In the genomic region with DNA sequence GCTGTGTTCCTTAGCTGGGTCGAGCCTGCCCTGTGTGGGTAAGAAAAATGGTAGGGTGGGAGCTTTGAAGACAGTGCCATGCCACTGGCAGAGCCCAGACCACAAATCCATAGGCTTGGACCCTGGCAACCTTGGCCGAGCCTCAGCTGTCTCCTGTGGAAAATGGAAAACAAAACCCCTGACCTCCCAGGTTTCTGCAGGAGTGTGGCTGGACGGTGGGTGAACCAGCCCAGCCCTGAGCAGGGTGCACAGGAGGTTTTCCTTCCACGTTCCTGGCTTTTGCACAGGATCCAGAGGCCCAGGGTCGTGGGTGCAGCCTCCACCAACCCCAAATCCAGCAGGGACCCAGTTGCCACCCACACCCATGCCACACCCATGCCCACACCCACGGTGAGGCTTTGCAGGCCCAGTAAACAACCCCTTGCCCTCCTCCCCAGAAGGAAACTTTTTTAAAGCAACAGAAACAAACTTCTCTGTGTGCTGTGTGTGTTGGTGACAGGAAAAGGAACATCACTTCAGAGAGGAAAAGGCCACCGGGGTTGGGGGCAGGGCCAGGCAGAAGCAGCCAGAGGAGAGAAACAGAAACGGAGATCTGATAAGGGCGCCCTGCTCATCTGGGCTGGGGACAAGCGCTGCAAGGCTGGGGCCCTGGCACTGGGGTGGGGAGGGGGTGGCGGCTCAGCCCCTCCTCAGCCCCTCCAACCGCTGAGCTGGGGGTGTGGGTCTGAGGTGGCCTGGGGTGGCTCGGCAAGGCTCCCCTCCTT, we compare ENCODE assay signal across 1 cellular context.
TF ChIP-seq lines count a peak whose summit lies in the region.

No MANE protein-coding gene starts in this region.

TF ChIP-seq in K562, 482 proteins besides CTCF, POLR2A, EP300 and RAD21 (continued from another document and continues in another):
- TF ChIP-seq, protein P1, sequence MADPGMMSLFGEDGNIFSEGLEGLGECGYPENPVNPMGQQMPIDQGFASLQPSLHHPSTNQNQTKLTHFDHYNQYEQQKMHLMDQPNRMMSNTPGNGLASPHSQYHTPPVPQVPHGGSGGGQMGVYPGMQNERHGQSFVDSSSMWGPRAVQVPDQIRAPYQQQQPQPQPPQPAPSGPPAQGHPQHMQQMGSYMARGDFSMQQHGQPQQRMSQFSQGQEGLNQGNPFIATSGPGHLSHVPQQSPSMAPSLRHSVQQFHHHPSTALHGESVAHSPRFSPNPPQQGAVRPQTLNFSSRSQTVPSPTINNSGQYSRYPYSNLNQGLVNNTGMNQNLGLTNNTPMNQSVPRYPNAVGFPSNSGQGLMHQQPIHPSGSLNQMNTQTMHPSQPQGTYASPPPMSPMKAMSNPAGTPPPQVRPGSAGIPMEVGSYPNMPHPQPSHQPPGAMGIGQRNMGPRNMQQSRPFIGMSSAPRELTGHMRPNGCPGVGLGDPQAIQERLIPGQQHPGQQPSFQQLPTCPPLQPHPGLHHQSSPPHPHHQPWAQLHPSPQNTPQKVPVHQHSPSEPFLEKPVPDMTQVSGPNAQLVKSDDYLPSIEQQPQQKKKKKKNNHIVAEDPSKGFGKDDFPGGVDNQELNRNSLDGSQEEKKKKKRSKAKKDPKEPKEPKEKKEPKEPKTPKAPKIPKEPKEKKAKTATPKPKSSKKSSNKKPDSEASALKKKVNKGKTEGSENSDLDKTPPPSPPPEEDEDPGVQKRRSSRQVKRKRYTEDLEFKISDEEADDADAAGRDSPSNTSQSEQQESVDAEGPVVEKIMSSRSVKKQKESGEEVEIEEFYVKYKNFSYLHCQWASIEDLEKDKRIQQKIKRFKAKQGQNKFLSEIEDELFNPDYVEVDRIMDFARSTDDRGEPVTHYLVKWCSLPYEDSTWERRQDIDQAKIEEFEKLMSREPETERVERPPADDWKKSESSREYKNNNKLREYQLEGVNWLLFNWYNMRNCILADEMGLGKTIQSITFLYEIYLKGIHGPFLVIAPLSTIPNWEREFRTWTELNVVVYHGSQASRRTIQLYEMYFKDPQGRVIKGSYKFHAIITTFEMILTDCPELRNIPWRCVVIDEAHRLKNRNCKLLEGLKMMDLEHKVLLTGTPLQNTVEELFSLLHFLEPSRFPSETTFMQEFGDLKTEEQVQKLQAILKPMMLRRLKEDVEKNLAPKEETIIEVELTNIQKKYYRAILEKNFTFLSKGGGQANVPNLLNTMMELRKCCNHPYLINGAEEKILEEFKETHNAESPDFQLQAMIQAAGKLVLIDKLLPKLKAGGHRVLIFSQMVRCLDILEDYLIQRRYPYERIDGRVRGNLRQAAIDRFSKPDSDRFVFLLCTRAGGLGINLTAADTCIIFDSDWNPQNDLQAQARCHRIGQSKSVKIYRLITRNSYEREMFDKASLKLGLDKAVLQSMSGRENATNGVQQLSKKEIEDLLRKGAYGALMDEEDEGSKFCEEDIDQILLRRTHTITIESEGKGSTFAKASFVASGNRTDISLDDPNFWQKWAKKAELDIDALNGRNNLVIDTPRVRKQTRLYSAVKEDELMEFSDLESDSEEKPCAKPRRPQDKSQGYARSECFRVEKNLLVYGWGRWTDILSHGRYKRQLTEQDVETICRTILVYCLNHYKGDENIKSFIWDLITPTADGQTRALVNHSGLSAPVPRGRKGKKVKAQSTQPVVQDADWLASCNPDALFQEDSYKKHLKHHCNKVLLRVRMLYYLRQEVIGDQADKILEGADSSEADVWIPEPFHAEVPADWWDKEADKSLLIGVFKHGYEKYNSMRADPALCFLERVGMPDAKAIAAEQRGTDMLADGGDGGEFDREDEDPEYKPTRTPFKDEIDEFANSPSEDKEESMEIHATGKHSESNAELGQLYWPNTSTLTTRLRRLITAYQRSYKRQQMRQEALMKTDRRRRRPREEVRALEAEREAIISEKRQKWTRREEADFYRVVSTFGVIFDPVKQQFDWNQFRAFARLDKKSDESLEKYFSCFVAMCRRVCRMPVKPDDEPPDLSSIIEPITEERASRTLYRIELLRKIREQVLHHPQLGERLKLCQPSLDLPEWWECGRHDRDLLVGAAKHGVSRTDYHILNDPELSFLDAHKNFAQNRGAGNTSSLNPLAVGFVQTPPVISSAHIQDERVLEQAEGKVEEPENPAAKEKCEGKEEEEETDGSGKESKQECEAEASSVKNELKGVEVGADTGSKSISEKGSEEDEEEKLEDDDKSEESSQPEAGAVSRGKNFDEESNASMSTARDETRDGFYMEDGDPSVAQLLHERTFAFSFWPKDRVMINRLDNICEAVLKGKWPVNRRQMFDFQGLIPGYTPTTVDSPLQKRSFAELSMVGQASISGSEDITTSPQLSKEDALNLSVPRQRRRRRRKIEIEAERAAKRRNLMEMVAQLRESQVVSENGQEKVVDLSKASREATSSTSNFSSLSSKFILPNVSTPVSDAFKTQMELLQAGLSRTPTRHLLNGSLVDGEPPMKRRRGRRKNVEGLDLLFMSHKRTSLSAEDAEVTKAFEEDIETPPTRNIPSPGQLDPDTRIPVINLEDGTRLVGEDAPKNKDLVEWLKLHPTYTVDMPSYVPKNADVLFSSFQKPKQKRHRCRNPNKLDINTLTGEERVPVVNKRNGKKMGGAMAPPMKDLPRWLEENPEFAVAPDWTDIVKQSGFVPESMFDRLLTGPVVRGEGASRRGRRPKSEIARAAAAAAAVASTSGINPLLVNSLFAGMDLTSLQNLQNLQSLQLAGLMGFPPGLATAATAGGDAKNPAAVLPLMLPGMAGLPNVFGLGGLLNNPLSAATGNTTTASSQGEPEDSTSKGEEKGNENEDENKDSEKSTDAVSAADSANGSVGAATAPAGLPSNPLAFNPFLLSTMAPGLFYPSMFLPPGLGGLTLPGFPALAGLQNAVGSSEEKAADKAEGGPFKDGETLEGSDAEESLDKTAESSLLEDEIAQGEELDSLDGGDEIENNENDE (IDR thresholded peaks at IDR 0.05; ENCODE audit: low read depth, low read length), result no peak
- TF ChIP-seq NFRKB (IDR thresholded peaks at IDR 0.05; ENCODE audit: low read depth) (no peak), NR3C1 (CRISPR knock-in tag; IDR thresholded peaks at IDR 0.05) (no peak), GABPB2 (CRISPR knock-in tag; conservative IDR thresholded peaks at IDR 0.05) (no peak), SNIP1 (IDR thresholded peaks at IDR 0.05; ENCODE audit: low read depth) (no peak), HDAC8 (tag; IDR thresholded peaks at IDR 0.05) (0 out of 2 replicates have a peak, but pooled peaks have one; percentile 22), TAF15 (IDR thresholded peaks at IDR 0.05; ENCODE audit: low read depth, low read length) (no peak), EP400 (IDR thresholded peaks at IDR 0.05) (no peak), PHTF2 (CRISPR knock-in tag; IDR thresholded peaks at IDR 0.05) (no peak), EZH2 (IDR thresholded peaks at IDR 0.05; ENCODE audit: borderline replicate concordance, low read depth, low read length) (no peak), HNRNPL (IDR thresholded peaks at IDR 0.05; ENCODE audit: low read depth, low read length) (no peak), NR4A1 (CRISPR knock-in tag; IDR thresholded peaks at IDR 0.05) (no peak), NR4A1 (tag; IDR thresholded peaks at IDR 0.05) (no peak), TBP (optimal IDR thresholded peaks at IDR 0.05; ENCODE audit: low read depth, low read length) (peak; percentile 40), RAD51 (IDR thresholded peaks at IDR 0.05; ENCODE audit: borderline replicate concordance, low read depth) (no peak), ZNF75A (CRISPR knock-in tag; IDR thresholded peaks at IDR 0.05) (0 out of 2 replicates have a peak, but pooled peaks have one; percentile 14), HMGN3 (IDR thresholded peaks at IDR 0.05; ENCODE audit: borderline replicate concordance, extremely low read depth, insufficient read length, low read depth, low read length) (no peak), SRF (CRISPR knock-in tag; IDR thresholded peaks at IDR 0.05) (no peak), MAZ (CRISPR knock-in tag; conservative IDR thresholded peaks at IDR 0.05 in 1 of 2, IDR thresholded peaks at IDR 0.05 in 1 of 2) (peak; percentile 39 to 55; a peak in 3 of 4 replicates), FUS (optimal IDR thresholded peaks at IDR 0.05; ENCODE audit: low read depth, low read length) (no peak), CREBBP (IDR thresholded peaks at IDR 0.05; ENCODE audit: low read depth, low read length) (no peak), ZBTB33 (CRISPR knock-in tag; IDR thresholded peaks at IDR 0.05) (no peak), TAF9B (IDR thresholded peaks at IDR 0.05; ENCODE audit: partially characterized antibody) (no peak), NR2C2 (CRISPR knock-in tag; IDR thresholded peaks at IDR 0.05) (no peak), NR2C2 (tag; IDR thresholded peaks at IDR 0.05) (0 out of 2 replicates have a peak, but pooled peaks have one; percentile 32), NFXL1 (CRISPR knock-in tag; IDR thresholded peaks at IDR 0.05) (0 out of 2 replicates have a peak, but pooled peaks have one; percentile 28), KAT2B (IDR thresholded peaks at IDR 0.05; ENCODE audit: low read depth, low read length) (no peak), SMARCC2 (IDR thresholded peaks at IDR 0.05; ENCODE audit: low read depth) (peak; percentile 47; the same call in 1 of the 2 replicates), ZNF140 (CRISPR knock-in tag; IDR thresholded peaks at IDR 0.05) (no peak), DLX4 (CRISPR knock-in tag; IDR thresholded peaks at IDR 0.05) (no peak), MCM3 (IDR thresholded peaks at IDR 0.05) (no peak), SETDB1 (IDR thresholded peaks at IDR 0.05; ENCODE audit: low read length) (no peak)
- TF ChIP-seq, protein P2, sequence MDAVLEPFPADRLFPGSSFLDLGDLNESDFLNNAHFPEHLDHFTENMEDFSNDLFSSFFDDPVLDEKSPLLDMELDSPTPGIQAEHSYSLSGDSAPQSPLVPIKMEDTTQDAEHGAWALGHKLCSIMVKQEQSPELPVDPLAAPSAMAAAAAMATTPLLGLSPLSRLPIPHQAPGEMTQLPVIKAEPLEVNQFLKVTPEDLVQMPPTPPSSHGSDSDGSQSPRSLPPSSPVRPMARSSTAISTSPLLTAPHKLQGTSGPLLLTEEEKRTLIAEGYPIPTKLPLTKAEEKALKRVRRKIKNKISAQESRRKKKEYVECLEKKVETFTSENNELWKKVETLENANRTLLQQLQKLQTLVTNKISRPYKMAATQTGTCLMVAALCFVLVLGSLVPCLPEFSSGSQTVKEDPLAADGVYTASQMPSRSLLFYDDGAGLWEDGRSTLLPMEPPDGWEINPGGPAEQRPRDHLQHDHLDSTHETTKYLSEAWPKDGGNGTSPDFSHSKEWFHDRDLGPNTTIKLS (IDR thresholded peaks at IDR 0.05; ENCODE audit: borderline replicate concordance, low read depth), result no peak
- TF ChIP-seq, protein P3, sequence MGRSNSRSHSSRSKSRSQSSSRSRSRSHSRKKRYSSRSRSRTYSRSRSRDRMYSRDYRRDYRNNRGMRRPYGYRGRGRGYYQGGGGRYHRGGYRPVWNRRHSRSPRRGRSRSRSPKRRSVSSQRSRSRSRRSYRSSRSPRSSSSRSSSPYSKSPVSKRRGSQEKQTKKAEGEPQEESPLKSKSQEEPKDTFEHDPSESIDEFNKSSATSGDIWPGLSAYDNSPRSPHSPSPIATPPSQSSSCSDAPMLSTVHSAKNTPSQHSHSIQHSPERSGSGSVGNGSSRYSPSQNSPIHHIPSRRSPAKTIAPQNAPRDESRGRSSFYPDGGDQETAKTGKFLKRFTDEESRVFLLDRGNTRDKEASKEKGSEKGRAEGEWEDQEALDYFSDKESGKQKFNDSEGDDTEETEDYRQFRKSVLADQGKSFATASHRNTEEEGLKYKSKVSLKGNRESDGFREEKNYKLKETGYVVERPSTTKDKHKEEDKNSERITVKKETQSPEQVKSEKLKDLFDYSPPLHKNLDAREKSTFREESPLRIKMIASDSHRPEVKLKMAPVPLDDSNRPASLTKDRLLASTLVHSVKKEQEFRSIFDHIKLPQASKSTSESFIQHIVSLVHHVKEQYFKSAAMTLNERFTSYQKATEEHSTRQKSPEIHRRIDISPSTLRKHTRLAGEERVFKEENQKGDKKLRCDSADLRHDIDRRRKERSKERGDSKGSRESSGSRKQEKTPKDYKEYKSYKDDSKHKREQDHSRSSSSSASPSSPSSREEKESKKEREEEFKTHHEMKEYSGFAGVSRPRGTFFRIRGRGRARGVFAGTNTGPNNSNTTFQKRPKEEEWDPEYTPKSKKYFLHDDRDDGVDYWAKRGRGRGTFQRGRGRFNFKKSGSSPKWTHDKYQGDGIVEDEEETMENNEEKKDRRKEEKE (IDR thresholded peaks at IDR 0.05; ENCODE audit: borderline replicate concordance in 1 of 2, control insufficient read depth in 1 of 2, low read depth in 2 of 2, low read length in 1 of 2), result no peak
- TF ChIP-seq, protein P4, sequence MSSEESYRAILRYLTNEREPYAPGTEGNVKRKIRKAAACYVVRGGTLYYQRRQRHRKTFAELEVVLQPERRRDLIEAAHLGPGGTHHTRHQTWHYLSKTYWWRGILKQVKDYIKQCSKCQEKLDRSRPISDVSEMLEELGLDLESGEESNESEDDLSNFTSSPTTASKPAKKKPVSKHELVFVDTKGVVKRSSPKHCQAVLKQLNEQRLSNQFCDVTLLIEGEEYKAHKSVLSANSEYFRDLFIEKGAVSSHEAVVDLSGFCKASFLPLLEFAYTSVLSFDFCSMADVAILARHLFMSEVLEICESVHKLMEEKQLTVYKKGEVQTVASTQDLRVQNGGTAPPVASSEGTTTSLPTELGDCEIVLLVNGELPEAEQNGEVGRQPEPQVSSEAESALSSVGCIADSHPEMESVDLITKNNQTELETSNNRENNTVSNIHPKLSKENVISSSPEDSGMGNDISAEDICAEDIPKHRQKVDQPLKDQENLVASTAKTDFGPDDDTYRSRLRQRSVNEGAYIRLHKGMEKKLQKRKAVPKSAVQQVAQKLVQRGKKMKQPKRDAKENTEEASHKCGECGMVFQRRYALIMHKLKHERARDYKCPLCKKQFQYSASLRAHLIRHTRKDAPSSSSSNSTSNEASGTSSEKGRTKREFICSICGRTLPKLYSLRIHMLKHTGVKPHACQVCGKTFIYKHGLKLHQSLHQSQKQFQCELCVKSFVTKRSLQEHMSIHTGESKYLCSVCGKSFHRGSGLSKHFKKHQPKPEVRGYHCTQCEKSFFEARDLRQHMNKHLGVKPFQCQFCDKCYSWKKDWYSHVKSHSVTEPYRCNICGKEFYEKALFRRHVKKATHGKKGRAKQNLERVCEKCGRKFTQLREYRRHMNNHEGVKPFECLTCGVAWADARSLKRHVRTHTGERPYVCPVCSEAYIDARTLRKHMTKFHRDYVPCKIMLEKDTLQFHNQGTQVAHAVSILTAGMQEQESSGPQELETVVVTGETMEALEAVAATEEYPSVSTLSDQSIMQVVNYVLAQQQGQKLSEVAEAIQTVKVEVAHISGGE (CRISPR knock-in tag; IDR thresholded peaks at IDR 0.05), result peak in 1 of 3 experiments; percentile 72; a peak in 2 of 6 replicates
